ENCODE assay signal across 8 cellular contexts in the genomic region with DNA sequence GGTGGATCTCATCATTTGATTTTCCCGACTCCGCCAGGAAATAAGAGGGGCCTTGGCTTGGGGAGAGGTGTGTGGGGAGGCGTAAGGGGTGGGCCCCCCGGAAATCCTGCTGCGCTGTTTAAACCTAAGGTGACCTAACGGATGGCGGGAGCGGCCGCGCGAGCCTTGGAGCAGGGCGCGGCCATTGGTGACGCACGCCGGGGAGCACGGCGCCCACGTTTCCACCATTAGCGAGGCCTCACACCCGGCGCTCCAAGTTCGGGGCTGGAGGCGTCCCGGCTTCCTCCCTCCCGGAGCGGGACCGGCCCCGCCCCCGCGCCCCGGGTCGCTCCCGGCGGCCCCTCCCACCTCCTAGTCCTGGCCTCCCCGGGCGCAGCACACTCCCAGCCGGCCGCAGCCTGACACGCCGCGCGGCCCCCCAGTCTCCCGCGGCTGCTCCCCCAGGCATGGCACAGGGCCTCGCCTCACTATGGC. TPM values are rescaled to one million over a fixed set of nuclear protein-coding genes. Genes with fewer than 3 reads are reported as not detected.
DNase-seq lines count a peak whose midpoint lies in the region; ATAC-seq and TF ChIP-seq lines count a peak whose summit lies in the region.

A gene (plus strand): TSS at position 354 of the 474 bp plus-strand sequence. CDS start 116 bp downstream, at position 470.

- H3K56ac ChIP-seq in IMR-90 (ENCODE audit: extremely low read depth, insufficient read depth, low read length), result peak within 1 kb of the TSS; percentile 89

- H2AFZ ChIP-seq in IMR-90 (replicated peaks; ENCODE audit: low read length, poor library complexity), result peak within 1 kb of the TSS; percentile 87

- H3K27me3 ChIP-seq in IMR-90 (ENCODE audit: control insufficient read depth, insufficient read depth, low read length), result no peaks in the 10 kb centered on the region
- H3K27me3 ChIP-seq in suprapubic skin, result no peaks in the 10 kb centered on the region

- TF ChIP-seq RAD21 in IMR-90 (IDR thresholded peaks at IDR 0.05; ENCODE audit: low read length), result no peak

- no TSS peak for BruUV-seq in IMR-90 (replicated peaks; lab: Mats Ljungman, UMichigan)

- H2BK5ac ChIP-seq in IMR-90 (ENCODE audit: low read depth, low read length, poor library complexity, severe bottlenecking), result peak within 1 kb of the TSS; percentile 87

- H2AK5ac ChIP-seq in IMR-90 (ENCODE audit: low read depth, low read length), result peak within 1 kb of the TSS; percentile 53; the same call in 1 of the 2 replicates

- in situ Hi-C loops in IMR-90 (cut with MboI; ENCODE audit: low sequenced_read_pairs), result no loop called here

- WGBS in IMR-90 (ENCODE audit: extremely low coverage in 2 of 2, insufficient read length in 1 of 2), 2 experiments, result 43% methylated on average over 23 of the region's 46 CpGs; no CpG with 5 or more reads in 1 of the 2 experiments
- WGBS in suprapubic skin, result 43% methylated on average over 10 of the region's 46 CpGs

- peak within 1 kb of the TSS; percentile 78 for H2AK9ac ChIP-seq in IMR-90 (replicated peaks; ENCODE audit: low read depth, low read length, poor library complexity)

- H3K36me3 ChIP-seq in IMR-90 (ENCODE audit: control insufficient read depth, insufficient read depth, low read length) (peaks cover 2% of the 10 kb centered on the region; the same call in 1 of the 2 replicates), suprapubic skin (no peaks in the 10 kb centered on the region)

- POLR2A ChIA-PET in IMR-90 (lab: Charles Lee; ENCODE audit: unreplicated experiment), result no interaction called here
- POLR2A ChIA-PET in RWPE1 (lab: Yijun Ruan, JAX; ENCODE audit: low non-redundant PET), result no interaction called here

- H3K27me3 Mint-ChIP-seq in neural crest cell (ENCODE audit: low read depth), result no peaks in the 10 kb centered on the region

- H4K5ac ChIP-seq in IMR-90 (ENCODE audit: low read depth, low read length), result peak within 1 kb of the TSS; percentile 55

- peak within 1 kb of the TSS; percentile 95 for H3K27ac Mint-ChIP-seq in neural crest cell (ENCODE audit: unreplicated experiment)

- H3K4ac ChIP-seq in IMR-90 (ENCODE audit: low read depth, low read length), result peak within 1 kb of the TSS; percentile 77

- TF ChIP-seq CTCF in IMR-90 (conservative IDR thresholded peaks at IDR 0.05; ENCODE audit: low read depth, low read length), result no peak
- no peak for TF ChIP-seq CTCF in RWPE1 (conservative IDR thresholded peaks at IDR 0.05; ENCODE audit: low read depth)
- no peak for TF ChIP-seq CTCF in fibroblast of villous mesenchyme (IDR thresholded peaks at IDR 0.05; ENCODE audit: insufficient read depth, low read depth, low read length)
- TF ChIP-seq CTCF in neural crest cell (conservative IDR thresholded peaks at IDR 0.05), result no peak
- no peak for TF ChIP-seq CTCF in suprapubic skin (IDR thresholded peaks at IDR 0.05)

- peak within 1 kb of the TSS; percentile 76 for H3K4me2 ChIP-seq in IMR-90 (ENCODE audit: low read depth, low read length)

- CTCF ChIA-PET in IMR-90 (lab: Yijun Ruan, JAX) (no interaction called here), RWPE1 (lab: Yijun Ruan, JAX) (no interaction called here)

- H2BK120ac ChIP-seq in IMR-90 (ENCODE audit: low read depth, low read length), result peak within 1 kb of the TSS; percentile 82

- peaks cover 16% of the 10 kb centered on the region for H4K20me1 ChIP-seq in IMR-90 (ENCODE audit: insufficient read depth, low read length)

- peak within 1 kb of the TSS; percentile 73 for H3K9ac ChIP-seq in IMR-90 (ENCODE audit: low read depth, low read length)

- H3K4me1 ChIP-seq in IMR-90 (ENCODE audit: control insufficient read depth, insufficient read depth, low read length) (peaks cover 3% of the 10 kb centered on the region), suprapubic skin (peaks cover 6% of the 10 kb centered on the region)

- H2BK15ac ChIP-seq in IMR-90 (ENCODE audit: low read depth, low read length), result peak within 1 kb of the TSS; percentile 15; the same call in 2 of the 3 replicates

- peak within 1 kb of the TSS; percentile 52; the same call in 1 of the 2 replicates for H2BK20ac ChIP-seq in IMR-90 (ENCODE audit: low read depth, low read length)

- peaks cover 11% of the 10 kb centered on the region for H3K36me3 Mint-ChIP-seq in neural crest cell (ENCODE audit: low read depth)

- peak within 1 kb of the TSS; percentile 84 for H3K27ac ChIP-seq in IMR-90 (ENCODE audit: insufficient read depth, low read length)
- peak within 1 kb of the TSS; percentile 87 for H3K27ac ChIP-seq in RWPE1
- H3K27ac ChIP-seq in suprapubic skin, result peak within 1 kb of the TSS; percentile 75

- H3K79me1 ChIP-seq in IMR-90 (ENCODE audit: low read depth in 1 of 2, low read length in 2 of 2), result peaks cover 0 to 3% of the 10 kb centered on the region in 2 experiments; a peak in 1 of 4 replicates

- H3K14ac ChIP-seq in IMR-90 (replicated peaks; ENCODE audit: low read depth, low read length), result peak within 1 kb of the TSS; percentile 68

- no peaks in the 10 kb centered on the region for H3K9me3 ChIP-seq in IMR-90 (ENCODE audit: control insufficient read depth, insufficient read depth, low read length)
- no peaks in the 10 kb centered on the region for H3K9me3 ChIP-seq in suprapubic skin

- peak within 1 kb of the TSS; percentile 77 to 94 for H4K8ac ChIP-seq in IMR-90 (ENCODE audit: low read depth in 2 of 2, low read length in 2 of 2)

- H3K4me1 Mint-ChIP-seq in neural crest cell, result peaks cover 46% of the 10 kb centered on the region

- peak; percentile 27 for DNase-seq in DMS114 treated with DMSO at 0.1 percent for 48 hours (lab: John Stamatoyannopoulos, UW; ENCODE audit: unreplicated experiment)
- DNase-seq in IMR-90, result peak; percentile 75
- DNase-seq in RWPE1 (ENCODE audit: low spot score), result peak; percentile 46
- peak; percentile 86 for DNase-seq in activated effector memory CD4-positive, alpha-beta T cell treated with anti-CD3 and anti-CD28 coated beads, Interleukin-2, amount 50 U/mL, for 16 hours
- DNase-seq in fibroblast of villous mesenchyme (ENCODE audit: low read depth), result peak; percentile 74
- peak; percentile 54 for DNase-seq in neural crest cell (ENCODE audit: low read depth, low spot score)
- DNase-seq in suprapubic skin (ENCODE audit: low spot score in 2 of 2), result peak; percentile 78 to 88

- peak; percentile 79 for ATAC-seq in GM21526 (IDR thresholded peaks at IDR 0.05; ENCODE audit: low FRiP score, unreplicated experiment)
- ATAC-seq in IMR-90 (ENCODE audit: low read depth), result peak; percentile 89

- dilution Hi-C loops in IMR-90 (cut with HindIII; ENCODE audit: low sequenced_read_pairs, unreplicated experiment), result no loop called here

- peak; percentile 82 for TF ChIP-seq POLR2A in IMR-90 (IDR thresholded peaks at IDR 0.05; ENCODE audit: low read depth, low read length)
- peak in 1 of 2 donors; percentile 29 for TF ChIP-seq POLR2A in suprapubic skin (IDR thresholded peaks at IDR 0.05)

- H3K9me3 Mint-ChIP-seq in neural crest cell, result no peaks in the 10 kb centered on the region

- TF ChIP-seq EP300 in suprapubic skin (IDR thresholded peaks at IDR 0.05), result no peak

- intact Hi-C loops in IMR-90 (cut with micrococcal nuclease), result no loop called here

- peak within 1 kb of the TSS; percentile 90 for H3K23ac ChIP-seq in IMR-90 (ENCODE audit: low read depth, low read length)

- peaks cover 10% of the 10 kb centered on the region for H3K9me1 ChIP-seq in IMR-90 (ENCODE audit: insufficient read depth, low read length)

- peak within 1 kb of the TSS; percentile 66 for H3K18ac ChIP-seq in IMR-90 (ENCODE audit: low read depth, low read length)

- H3K4me3 ChIP-seq in IMR-90 (ENCODE audit: insufficient read depth, low read depth, low read length) (peak within 1 kb of the TSS; percentile 91), fibroblast of villous mesenchyme (ENCODE audit: low read depth, low read length) (peak within 1 kb of the TSS; percentile 65), suprapubic skin (peak within 1 kb of the TSS; percentile 57)

- H4K91ac ChIP-seq in IMR-90 (ENCODE audit: insufficient read depth, low read depth, low read length), result peak within 1 kb of the TSS; percentile 70

- H3K4me3 Mint-ChIP-seq in neural crest cell, result peak within 1 kb of the TSS; percentile 95

TF ChIP-seq in IMR-90, 13 proteins besides CTCF, POLR2A, EP300 and RAD21:
- TF ChIP-seq BHLHE40 (IDR thresholded peaks at IDR 0.05; ENCODE audit: low read depth, low read length) (peak; percentile 29; the same call in 1 of the 2 replicates), FOS (IDR thresholded peaks at IDR 0.05; ENCODE audit: low read depth, low read length) (no peak), MAZ (IDR thresholded peaks at IDR 0.05; ENCODE audit: borderline replicate concordance, low read depth, low read length) (no peak), MAFK (IDR thresholded peaks at IDR 0.05; ENCODE audit: low read depth, low read length) (no peak)
- TF ChIP-seq, protein P1, sequence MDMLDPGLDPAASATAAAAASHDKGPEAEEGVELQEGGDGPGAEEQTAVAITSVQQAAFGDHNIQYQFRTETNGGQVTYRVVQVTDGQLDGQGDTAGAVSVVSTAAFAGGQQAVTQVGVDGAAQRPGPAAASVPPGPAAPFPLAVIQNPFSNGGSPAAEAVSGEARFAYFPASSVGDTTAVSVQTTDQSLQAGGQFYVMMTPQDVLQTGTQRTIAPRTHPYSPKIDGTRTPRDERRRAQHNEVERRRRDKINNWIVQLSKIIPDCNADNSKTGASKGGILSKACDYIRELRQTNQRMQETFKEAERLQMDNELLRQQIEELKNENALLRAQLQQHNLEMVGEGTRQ (IDR thresholded peaks at IDR 0.05; ENCODE audit: low read depth, low read length), result no peak

RNA-seq across cellular contexts. Expression of the gene that starts here (rescaled TPM):
- total RNA-seq in IMR-90 (2012; rRNA removed) (230 and 439 TPM in 2 replicates), fibroblast of villous mesenchyme (133 and 190 TPM in 2 replicates), neural crest cell (346 and 354 TPM in 2 replicates), suprapubic skin (10 to 100 TPM; 19.0 to 27.3 (median 26.3) TPM)
- 166 and 176 TPM in 2 replicates for polyA plus RNA-seq in IMR-90 (2012; rRNA removed)
- 56.3 and 74.3 TPM in 2 replicates for polyA plus RNA-seq in IMR-90 (2012; cell fraction: cytosol; rRNA removed)
- polyA plus RNA-seq in IMR-90 (2012; cell fraction: nucleus; rRNA removed; ENCODE audit: low replicate concordance), result 27.7 and 59.3 TPM in 2 replicates

Comparison
In these comparisons a context has a peak if more than half of its experiments do, and no peak if none do; other contexts are left out.
1. Peak in every context shown above with its lines: DNase-seq, ATAC-seq, H3K4me3 ChIP-seq and H3K27ac ChIP-seq.
2. DNase-seq: peak in every context shown above with its lines; median percentile 86 in activated effector memory CD4-positive, alpha-beta T cell treated with anti-CD3 and anti-CD28 coated beads, Interleukin-2, amount 50 U/mL, for 16 hours; 83 in suprapubic skin; 75 in IMR-90; 74 in fibroblast of villous mesenchyme; 54 in neural crest cell; 46 in RWPE1; 27 in DMS114 treated with DMSO at 0.1 percent for 48 hours.